ENCODE assay signal across 8 cellular contexts in genomic region chr7:379456-380225, GRCh38.
DNase-seq lines count a peak whose midpoint lies in the region; ATAC-seq and TF ChIP-seq lines count a peak whose summit lies in the region.

No MANE protein-coding gene starts in this region.

- peak overlapping the region; percentile 64 for H3K27ac Mint-ChIP-seq in activated naive CD8-positive, alpha-beta T cell
- H3K27ac Mint-ChIP-seq in activated naive CD8-positive, alpha-beta T cell treated with anti-CD3 and anti-CD28 coated beads for 36 hours, result no peak overlapping the region
- H3K27ac Mint-ChIP-seq in effector memory CD8-positive, alpha-beta T cell, result peak overlapping the region in 1 of 2 donors; percentile 59

- intact Hi-C loops in vagina (cut with DNase I), result no loop called here

- H3K36me3 Mint-ChIP-seq in activated naive CD8-positive, alpha-beta T cell, result peaks cover 4% of the 10 kb centered on the region
- peaks cover 6% of the 10 kb centered on the region for H3K36me3 Mint-ChIP-seq in activated naive CD8-positive, alpha-beta T cell treated with anti-CD3 and anti-CD28 coated beads for 36 hours
- H3K36me3 Mint-ChIP-seq in effector memory CD8-positive, alpha-beta T cell (ENCODE audit: insufficient read depth), result no peaks in the 10 kb centered on the region

- H3K27ac ChIP-seq in vagina, result no peak overlapping the region

- no peaks in the 10 kb centered on the region for H3K27me3 Mint-ChIP-seq in activated naive CD8-positive, alpha-beta T cell
- peaks cover 4% of the 10 kb centered on the region for H3K27me3 Mint-ChIP-seq in activated naive CD8-positive, alpha-beta T cell treated with anti-CD3 and anti-CD28 coated beads for 36 hours
- H3K27me3 Mint-ChIP-seq in effector memory CD8-positive, alpha-beta T cell, result no peaks in the 10 kb centered on the region

- H3K36me3 ChIP-seq in vagina, result no peaks in the 10 kb centered on the region

- peak; percentile 34 for ATAC-seq in effector memory CD8-positive, alpha-beta T cell (replicated peaks)
- ATAC-seq in omental fat pad (ENCODE audit: low FRiP score) (no peak), GM19023 (IDR thresholded peaks at IDR 0.05; ENCODE audit: unreplicated experiment) (no peak), HG02588 (IDR thresholded peaks at IDR 0.05; ENCODE audit: unreplicated experiment) (no peak)

- TF ChIP-seq CTCF in vagina (IDR thresholded peaks at IDR 0.05) (no peak), omental fat pad (IDR thresholded peaks at IDR 0.05) (no peak)

- no peak for TF ChIP-seq POLR2A in vagina (IDR thresholded peaks at IDR 0.05)

- H3K9me3 Mint-ChIP-seq in activated naive CD8-positive, alpha-beta T cell (ENCODE audit: low read depth), result peaks cover 9% of the 10 kb centered on the region
- H3K9me3 Mint-ChIP-seq in activated naive CD8-positive, alpha-beta T cell treated with anti-CD3 and anti-CD28 coated beads for 36 hours, result peaks cover 18% of the 10 kb centered on the region
- no peaks in the 10 kb centered on the region for H3K9me3 Mint-ChIP-seq in effector memory CD8-positive, alpha-beta T cell

- peaks cover 28% of the 10 kb centered on the region for H3K4me1 Mint-ChIP-seq in activated naive CD8-positive, alpha-beta T cell (ENCODE audit: low read depth)
- H3K4me1 Mint-ChIP-seq in activated naive CD8-positive, alpha-beta T cell treated with anti-CD3 and anti-CD28 coated beads for 36 hours, result peaks cover 16% of the 10 kb centered on the region
- H3K4me1 Mint-ChIP-seq in effector memory CD8-positive, alpha-beta T cell (ENCODE audit: low read depth in 2 of 2), result peaks cover 17 to 20% of the 10 kb centered on the region in 2 donors

- peaks cover 43% of the 10 kb centered on the region for H3K4me1 ChIP-seq in vagina

- peak overlapping the region; percentile 23 to 33 for H3K4me3 ChIP-seq in vagina

- H3K4me3 Mint-ChIP-seq in activated naive CD8-positive, alpha-beta T cell, result peak overlapping the region; percentile 65
- H3K4me3 Mint-ChIP-seq in activated naive CD8-positive, alpha-beta T cell treated with anti-CD3 and anti-CD28 coated beads for 36 hours, result no peak overlapping the region
- H3K4me3 Mint-ChIP-seq in effector memory CD8-positive, alpha-beta T cell, result peak overlapping the region; percentile 31 to 60

- DNase-seq in activated naive CD8-positive, alpha-beta T cell treated with anti-CD3 and anti-CD28 coated beads for 36 hours, result no peak
- DNase-seq in effector memory CD8-positive, alpha-beta T cell, result no peak
- DNase-seq in myocyte (ENCODE audit: low read depth) (peak; percentile 28), vagina (ENCODE audit: extremely low spot score in 2 of 2) (no peak), omental fat pad (ENCODE audit: low spot score) (no peak)

- no peaks in the 10 kb centered on the region for H3K27me3 ChIP-seq in vagina

- H3K9me3 ChIP-seq in vagina, result no peaks in the 10 kb centered on the region
